In genomic region chr1:17005365-17005740, GRCh38 we compare ENCODE assay signal across 40 cellular contexts. TPM values are rescaled to one million over a fixed set of nuclear protein-coding genes. Genes with fewer than 3 reads are reported as not detected.
"Had no signal": no experiment of that assay in that cellular context is flagged by ENCODE, and none has a peak within 500 bp of the region (broad histone marks: within the 10 kb centered on the region; RNA-seq: fewer than 3 reads in every experiment).

No MANE protein-coding gene starts in this region.

- H3K27me3 Mint-ChIP-seq: activated CD4-positive, alpha-beta memory T cell treated with anti-CD3 and anti-CD28 coated beads, Interleukin-2, amount 10 ng/mL, durations not matched to agents 7 days and 5 days; activated CD4-positive, alpha-beta T cell treated with anti-CD3 and anti-CD28 coated beads for 36 hours; activated CD4-positive, alpha-beta T cell treated with anti-CD3 and anti-CD28 coated beads, Interleukin-2, amount 10 ng/mL, durations not matched to agents 7 days and 5 days; activated naive CD8-positive, alpha-beta T cell treated with anti-CD3 and anti-CD28 coated beads for 36 hours; activated T-helper 17 cell treated with anti-CD3 and anti-CD28 coated beads, Interleukin-2, amount 50 U/mL, for 72 hours had no signal

- ATAC-seq: activated CD4-positive, alpha-beta T cell treated with anti-CD3 and anti-CD28 coated beads for 36 hours; activated CD4-positive, CD25-positive, alpha-beta regulatory T cell treated with anti-CD3 and anti-CD28 coated beads, Interleukin-2, amount 50 U/mL, for 24 hours; activated CD8-positive, alpha-beta T cell treated with anti-CD3 and anti-CD28 coated beads, Interleukin-2, amount 10 ng/mL, durations not matched to agents 7 days and 5 days; activated naive CD4-positive, alpha-beta T cell treated with anti-CD3 and anti-CD28 coated beads, Interleukin-2, amount 50 U/mL, for 72 hours; activated T-cell treated with anti-CD3 and anti-CD28 coated beads, Interleukin-2, amount 50 U/mL, for 4 hours; activated T-cell treated with anti-CD3 and anti-CD28 coated beads, Interleukin-2, amount 50 U/mL, for 72 hours; activated T-helper 17 cell treated with anti-CD3 and anti-CD28 coated beads, Interleukin-2, amount 50 U/mL, for 72 hours; body of pancreas had no signal

- H3K27ac ChIP-seq: adrenal gland, body of pancreas, brain microvascular endothelial cell, breast epithelium, WERI-Rb-1 had no signal

- H3K27ac Mint-ChIP-seq: activated CD4-positive, alpha-beta memory T cell treated with anti-CD3 and anti-CD28 coated beads, Interleukin-2, amount 10 ng/mL, durations not matched to agents 7 days and 5 days; activated CD4-positive, alpha-beta T cell treated with anti-CD3 and anti-CD28 coated beads for 36 hours; activated CD4-positive, alpha-beta T cell treated with anti-CD3 and anti-CD28 coated beads, Interleukin-2, amount 10 ng/mL, durations not matched to agents 7 days and 5 days; activated CD8-positive, alpha-beta T cell treated with anti-CD3 and anti-CD28 coated beads, Interleukin-2, amount 10 ng/mL, durations not matched to agents 7 days and 5 days; activated naive CD4-positive, alpha-beta T cell treated with anti-CD3 and anti-CD28 coated beads for 36 hours; activated naive CD8-positive, alpha-beta T cell treated with anti-CD3 and anti-CD28 coated beads for 36 hours; activated T-cell treated with anti-CD3 and anti-CD28 coated beads, Interleukin-2, amount 50 U/mL, for 72 hours; activated T-helper 1 cell treated with anti-CD3 and anti-CD28 coated beads, Interleukin-12 subunit alpha, Interleukin-12 subunit beta, Interleukin-2, Interleukin-4 antibody, amounts not matched to agents 30 ng/mL and 10 ng/mL and 1 ng/mL, durations not matched to agents 14 hours and 24 hours and 36 hours; activated T-helper 17 cell treated with anti-CD3 and anti-CD28 coated beads, Interleukin-2, amount 50 U/mL, for 72 hours; T-helper 1 cell treated with Interleukin-12 subunit alpha and Interleukin-12 subunit beta and Interleukin-4 antibody, amounts not matched to agents 30 μg/mL and 1 μg/mL, for 36 hours; T-helper 2 cell treated with Interferon-gamma antibody and Interleukin-4, amounts not matched to agents 5 μg/mL and 100 μg/mL, for 36 hours; WTC11 had no signal

- FAIRE-seq: astrocyte, TTC549 had no signal

- H3K9me3 Mint-ChIP-seq: activated CD4-positive, alpha-beta memory T cell treated with anti-CD3 and anti-CD28 coated beads, Interleukin-2, amount 10 ng/mL, durations not matched to agents 7 days and 5 days; activated CD4-positive, alpha-beta T cell treated with anti-CD3 and anti-CD28 coated beads, Interleukin-2, amount 10 ng/mL, durations not matched to agents 7 days and 5 days; activated naive CD4-positive, alpha-beta T cell treated with anti-CD3 and anti-CD28 coated beads for 36 hours; activated naive CD4-positive, alpha-beta T cell treated with anti-CD3 and anti-CD28 coated beads, Interleukin-2, amount 50 U/mL, for 72 hours; activated naive CD8-positive, alpha-beta T cell treated with anti-CD3 and anti-CD28 coated beads for 36 hours; activated T-cell treated with anti-CD3 and anti-CD28 coated beads, Interleukin-2, amount 50 U/mL, for 4 hours; activated T-cell treated with anti-CD3 and anti-CD28 coated beads, Interleukin-2, amount 50 U/mL, for 72 hours; activated T-helper 1 cell treated with anti-CD3 and anti-CD28 coated beads, Interleukin-12 subunit alpha, Interleukin-12 subunit beta, Interleukin-2, Interleukin-4 antibody, amounts not matched to agents 30 ng/mL and 10 ng/mL and 1 ng/mL, durations not matched to agents 14 hours and 24 hours and 36 hours; activated T-helper 17 cell treated with anti-CD3 and anti-CD28 coated beads, Interleukin-2, amount 50 U/mL, for 72 hours; T-helper 1 cell treated with Interleukin-12 subunit alpha and Interleukin-12 subunit beta and Interleukin-4 antibody, amounts not matched to agents 30 μg/mL and 1 μg/mL, for 36 hours; T-helper 2 cell treated with Interferon-gamma antibody and Interleukin-4, amounts not matched to agents 5 μg/mL and 100 μg/mL, for 36 hours; WTC11 had no signal

- H3K4me3 ChIP-seq: adrenal gland, body of pancreas, breast epithelium had no signal

- DNase-seq: activated CD4-positive, alpha-beta memory T cell treated with anti-CD3 and anti-CD28 coated beads, Interleukin-2, amount 10 ng/mL, durations not matched to agents 7 days and 5 days; activated CD4-positive, alpha-beta T cell treated with anti-CD3 and anti-CD28 coated beads for 1 hour; activated CD4-positive, alpha-beta T cell treated with anti-CD3 and anti-CD28 coated beads for 36 hours; activated CD4-positive, alpha-beta T cell treated with anti-CD3 and anti-CD28 coated beads for 48 hours; activated CD4-positive, alpha-beta T cell treated with anti-CD3 and anti-CD28 coated beads, Interleukin-2, amount 10 ng/mL, durations not matched to agents 7 days and 5 days; activated CD4-positive, alpha-beta T cell treated with anti-CD3 and anti-CD28 coated beads, Interleukin-2, amount 50 U/mL, for 48 hours; activated CD4-positive, CD25-positive, alpha-beta regulatory T cell; activated CD8-positive, alpha-beta memory T cell treated with anti-CD3 and anti-CD28 coated beads for 24 hours; activated CD8-positive, alpha-beta memory T cell treated with anti-CD3 and anti-CD28 coated beads, Interleukin-2, amount 50 U/mL, for 4 hours; activated CD8-positive, alpha-beta T cell treated with anti-CD3 and anti-CD28 coated beads, Interleukin-2, amount 10 ng/mL, durations not matched to agents 7 days and 5 days; activated effector memory CD4-positive, alpha-beta T cell treated with anti-CD3 and anti-CD28 coated beads, Interleukin-2, amount 50 U/mL, for 16 hours; activated gamma-delta T cell treated with Interleukin-2 at 50 U/mL for 16 hours; activated naive CD4-positive, alpha-beta T cell; activated naive CD4-positive, alpha-beta T cell treated with anti-CD3 and anti-CD28 coated beads for 36 hours; activated naive CD4-positive, alpha-beta T cell treated with anti-CD3 and anti-CD28 coated beads, Interleukin-2, amount 50 U/mL, for 16 hours; activated naive CD8-positive, alpha-beta T cell treated with anti-CD3 and anti-CD28 coated beads for 36 hours; activated T-cell treated with anti-CD3 and anti-CD28 coated beads for 4 hours; activated T-cell treated with anti-CD3 and anti-CD28 coated beads, Interleukin-2, amount 50 U/mL, for 1 hour; activated T-cell treated with anti-CD3 and anti-CD28 coated beads, Interleukin-2, amount 50 U/mL, for 4 hours; activated T-cell treated with anti-CD3 and anti-CD28 coated beads, Interleukin-2, amount 50 U/mL, for 72 hours; adrenal gland; amniotic stem cell; aorta; body of pancreas; brain microvascular endothelial cell; central memory CD4-positive, alpha-beta T cell; T-helper 1 cell; T-helper 2 cell; T-helper 9 cell; WERI-Rb-1 had no signal

- H3K36me3 ChIP-seq: breast epithelium had no signal

- H3K4me3 Mint-ChIP-seq: activated CD4-positive, alpha-beta memory T cell treated with anti-CD3 and anti-CD28 coated beads, Interleukin-2, amount 10 ng/mL, durations not matched to agents 7 days and 5 days; activated CD4-positive, alpha-beta T cell treated with anti-CD3 and anti-CD28 coated beads for 36 hours; activated CD4-positive, alpha-beta T cell treated with anti-CD3 and anti-CD28 coated beads, Interleukin-2, amount 10 ng/mL, durations not matched to agents 7 days and 5 days; activated CD8-positive, alpha-beta T cell treated with anti-CD3 and anti-CD28 coated beads, Interleukin-2, amount 10 ng/mL, durations not matched to agents 7 days and 5 days; activated naive CD4-positive, alpha-beta T cell treated with anti-CD3 and anti-CD28 coated beads for 36 hours; activated naive CD8-positive, alpha-beta T cell treated with anti-CD3 and anti-CD28 coated beads for 36 hours; activated T-cell treated with anti-CD3 and anti-CD28 coated beads, Interleukin-2, amount 50 U/mL, for 4 hours; activated T-cell treated with anti-CD3 and anti-CD28 coated beads, Interleukin-2, amount 50 U/mL, for 72 hours; activated T-helper 1 cell treated with anti-CD3 and anti-CD28 coated beads, Interleukin-12 subunit alpha, Interleukin-12 subunit beta, Interleukin-2, Interleukin-4 antibody, amounts not matched to agents 30 ng/mL and 10 ng/mL and 1 ng/mL, durations not matched to agents 14 hours and 24 hours and 36 hours; activated T-helper 17 cell treated with anti-CD3 and anti-CD28 coated beads, Interleukin-2, amount 50 U/mL, for 72 hours; T-helper 1 cell treated with Interleukin-12 subunit alpha and Interleukin-12 subunit beta and Interleukin-4 antibody, amounts not matched to agents 30 μg/mL and 1 μg/mL, for 36 hours; T-helper 2 cell treated with Interferon-gamma antibody and Interleukin-4, amounts not matched to agents 5 μg/mL and 100 μg/mL, for 36 hours; WTC11 had no signal

- H3K36me3 Mint-ChIP-seq: activated naive CD8-positive, alpha-beta T cell treated with anti-CD3 and anti-CD28 coated beads for 36 hours had no signal

- H3K9me3 ChIP-seq: adrenal gland, body of pancreas, breast epithelium had no signal

- H3K27me3 ChIP-seq: adrenal gland, body of pancreas, brain microvascular endothelial cell, breast epithelium had no signal

RNA-seq across cellular contexts. Expression of gene MFAP2, which starts 24.9 kb away (rescaled TPM):
- total RNA-seq: activated CD4-positive, alpha-beta T cell treated with anti-CD3 and anti-CD28 coated beads for 36 hours; activated CD4-positive, alpha-beta T cell treated with anti-CD3 and anti-CD28 coated beads, Interleukin-2, amount 10 ng/mL, durations not matched to agents 7 days and 5 days; activated CD8-positive, alpha-beta T cell treated with anti-CD3 and anti-CD28 coated beads, Interleukin-2, amount 10 ng/mL, durations not matched to agents 7 days and 5 days; activated naive CD4-positive, alpha-beta T cell treated with anti-CD3 and anti-CD28 coated beads for 36 hours; activated naive CD8-positive, alpha-beta T cell treated with anti-CD3 and anti-CD28 coated beads for 36 hours; activated T-helper 1 cell treated with anti-CD3 and anti-CD28 coated beads, Interleukin-12 subunit alpha, Interleukin-12 subunit beta, Interleukin-2, Interleukin-4 antibody, amounts not matched to agents 30 ng/mL and 10 ng/mL and 1 ng/mL, durations not matched to agents 14 hours and 24 hours and 36 hours; activated T-helper 17 cell treated with anti-CD3 and anti-CD28 coated beads, Interleukin-2, amount 50 U/mL, for 72 hours had no signal
